14 cellular contexts compared by ENCODE assay signal in the genomic region with DNA sequence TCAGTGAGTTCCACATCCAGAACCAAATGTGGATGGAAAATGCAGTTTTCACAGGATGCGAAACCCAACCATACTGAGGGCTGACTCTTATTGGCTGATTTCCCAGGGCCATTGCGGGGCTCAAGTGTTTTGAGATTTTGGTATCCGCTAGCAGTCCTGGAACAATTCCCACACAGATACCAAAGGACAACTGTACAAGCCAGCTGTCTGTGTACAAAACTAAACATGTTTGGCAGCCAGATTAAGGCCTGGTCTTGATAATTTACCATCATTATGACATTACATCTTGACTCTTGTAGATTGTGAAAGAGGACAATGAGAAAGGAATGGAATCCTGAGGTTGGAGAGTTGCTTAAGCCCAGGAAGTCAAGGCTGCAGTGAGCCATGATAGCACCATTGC.
"Had no signal": no experiment of that assay in that cellular context is flagged by ENCODE, and none has a peak within 500 bp of the region (broad histone marks: within the 10 kb centered on the region; RNA-seq: fewer than 3 reads in every experiment).

No MANE protein-coding gene starts in this region.

- H3K27me3 ChIP-seq: gastrocnemius medialis, left lung, suprapubic skin, upper lobe of left lung had no signal

- DNase-seq: activated CD4-positive, alpha-beta T cell treated with anti-CD3 and anti-CD28 coated beads for 48 hours; activated CD8-positive, alpha-beta T cell treated with anti-CD3 and anti-CD28 coated beads, Interleukin-2, amount 10 ng/mL, durations not matched to agents 7 days and 5 days; activated naive CD4-positive, alpha-beta T cell treated with anti-CD3 and anti-CD28 coated beads for 36 hours; caudate nucleus; effector memory CD8-positive, alpha-beta T cell; gastrocnemius medialis; left lung; nephron progenitor cell; stimulated activated CD4-positive, alpha-beta T cell treated with anti-CD3 and anti-CD28 coated beads, Interleukin-4, amount 100 ng/mL, for 1 hour; stimulated activated CD8-positive, alpha-beta memory T cell treated with anti-CD3 and anti-CD28 coated beads, Interleukin-4, amount 100 ng/mL, for 48 hours; stimulated activated naive CD8-positive, alpha-beta T cell treated with anti-CD3 and anti-CD28 coated beads, Interleukin-15, Interleukin-2, amounts not matched to agents 100 U/mL and 50 U/mL, for 24 hours; upper lobe of left lung had no signal

- H3K9me3 ChIP-seq: gastrocnemius medialis, left lung, suprapubic skin, upper lobe of left lung had no signal

- H3K36me3 ChIP-seq: gastrocnemius medialis, left lung, suprapubic skin, upper lobe of left lung had no signal

- ATAC-seq: activated CD8-positive, alpha-beta T cell treated with anti-CD3 and anti-CD28 coated beads, Interleukin-2, amount 10 ng/mL, durations not matched to agents 7 days and 5 days; activated T-helper 17 cell treated with anti-CD3 and anti-CD28 coated beads, Interleukin-2, amount 50 U/mL, for 72 hours; effector memory CD8-positive, alpha-beta T cell; gastrocnemius medialis; left lung; stimulated activated naive CD8-positive, alpha-beta T cell treated with anti-CD3 and anti-CD28 coated beads, Interleukin-15, Interleukin-2, amounts not matched to agents 100 U/mL and 50 U/mL, for 24 hours had no signal

- H3K4me3 ChIP-seq: gastrocnemius medialis, left lung, suprapubic skin, upper lobe of left lung had no signal

- H3K4me1 ChIP-seq: left lung, suprapubic skin, upper lobe of left lung had no signal
